ENCODE assay signal across 22 cellular contexts in genomic region chr13:31476753-31477152, GRCh38.
DNase-seq lines count a peak whose midpoint lies in the region; ATAC-seq, FAIRE-seq and TF ChIP-seq lines count a peak whose summit lies in the region.
"Had no signal": no experiment of that assay in that cellular context is flagged by ENCODE, and none has a peak within 500 bp of the region (broad histone marks: within the 10 kb centered on the region; RNA-seq: fewer than 3 reads in every experiment).

No MANE protein-coding gene starts in this region.

- no peak for FAIRE-seq in urothelium cell line (lab: Jason Lieb, UNC)
- FAIRE-seq: A204.1, kidney had no signal

- H3K9me3 ChIP-seq in SK-N-SH (no peaks in the 10 kb centered on the region), mesenchymal stem cell (ENCODE audit: control insufficient read depth, low read length) (no peaks in the 10 kb centered on the region)

- CTCF ChIA-PET in SK-N-SH (lab: Yijun Ruan, JAX) = interaction anchor here (0.5 to 1.4 kb wide), 6 partner anchors 8 to 259 kb away, joined by 3 to 4 read pairs (median 3); no protein-coding TSS in a partner anchor

- H2AFZ ChIP-seq in SK-N-SH (ENCODE audit: low read depth) (no peak overlapping the region), mesenchymal stem cell (ENCODE audit: low read depth, low read length) (no peak overlapping the region)
- H2AFZ ChIP-seq: PC-9 had no signal

- no peak overlapping the region for H3K4me3 ChIP-seq in SK-N-SH (ENCODE audit: low read depth in 2 of 2, low read length in 1 of 2)
- H3K4me3 ChIP-seq in cardiac fibroblast (replicated peaks in 1 of 2; ENCODE audit: low read depth in 2 of 2, low read length in 2 of 2) = no peak overlapping the region
- H3K4me3 ChIP-seq in mesenchymal stem cell (ENCODE audit: insufficient read depth in 1 of 2, low read depth in 1 of 2, low read length in 2 of 2) = no peak overlapping the region
- H3K4me3 ChIP-seq: PC-9 had no signal

- H3K9me2 ChIP-seq in SK-N-SH = no peaks in the 10 kb centered on the region

- ATAC-seq in SK-N-SH treated with all-trans-retinoic acid at 6 μM for 48 hours = no peak
- ATAC-seq: foreskin keratinocyte; naive thymus-derived CD4-positive, alpha-beta T cell had no signal

- H3K23ac ChIP-seq in mesenchymal stem cell (ENCODE audit: low read length in 2 of 2) = no peak overlapping the region

- no peak for TF ChIP-seq RAD21 in SK-N-SH (IDR thresholded peaks at IDR 0.05; ENCODE audit: low read length)

- no peak overlapping the region for H2BK12ac ChIP-seq in mesenchymal stem cell (ENCODE audit: low read length in 2 of 2)

- no peak overlapping the region for H3K18ac ChIP-seq in mesenchymal stem cell (ENCODE audit: low read depth in 1 of 2, low read length in 2 of 2)

- H3K14ac ChIP-seq in mesenchymal stem cell (ENCODE audit: low read length in 2 of 2) = no peak overlapping the region

- H2BK15ac ChIP-seq in mesenchymal stem cell (ENCODE audit: low read depth, poor library complexity, severe bottlenecking) = no peak overlapping the region

- no peak overlapping the region for H2BK120ac ChIP-seq in mesenchymal stem cell (ENCODE audit: low read depth, low read length)

- H3K4me2 ChIP-seq in SK-N-SH (no peak overlapping the region), mesenchymal stem cell (ENCODE audit: low read length, poor library complexity, severe bottlenecking) (no peak overlapping the region)
- H3K4me2 ChIP-seq: KMS-11, PC-9 had no signal

- H3K4me1 ChIP-seq in SK-N-SH (ENCODE audit: control insufficient read depth in 1 of 2, insufficient read depth in 2 of 2, low read depth in 1 of 2, low read length in 1 of 2) (no peaks in the 10 kb centered on the region; a peak in 2 of 4 replicates), mesenchymal stem cell (ENCODE audit: control insufficient read depth, insufficient read depth, low read depth, low read length) (no peaks in the 10 kb centered on the region)
- H3K4me1 ChIP-seq: foreskin keratinocyte had no signal

- no peak overlapping the region for H2AK5ac ChIP-seq in mesenchymal stem cell (ENCODE audit: low read length, severe bottlenecking)

- H3K79me2 ChIP-seq in SK-N-SH (ENCODE audit: insufficient read depth) = no peaks in the 10 kb centered on the region

- no peaks in the 10 kb centered on the region for H3K79me1 ChIP-seq in mesenchymal stem cell (replicated peaks; ENCODE audit: low read length, poor library complexity, severe bottlenecking)

- no peak overlapping the region for H3K4ac ChIP-seq in mesenchymal stem cell (ENCODE audit: low read depth in 1 of 2, low read length in 2 of 2)

- no peak overlapping the region for H4K91ac ChIP-seq in mesenchymal stem cell (ENCODE audit: low read length)

- H3K36me3 ChIP-seq in SK-N-SH (replicated peaks in 1 of 2; ENCODE audit: control insufficient read depth in 1 of 2, insufficient read depth in 2 of 2, low read length in 1 of 2) (no peaks in the 10 kb centered on the region), mesenchymal stem cell (ENCODE audit: control insufficient read depth in 1 of 2, insufficient read depth in 2 of 2, low read depth in 1 of 2, low read length in 2 of 2) (no peaks in the 10 kb centered on the region)
- H3K36me3 ChIP-seq: WERI-Rb-1 had no signal

- peak; percentile 13; the same call in 1 of the 2 replicates for TF ChIP-seq CTCF in SK-N-SH (IDR thresholded peaks at IDR 0.05)
- peak; percentile 13 for TF ChIP-seq CTCF in cardiac fibroblast (IDR thresholded peaks at IDR 0.05; ENCODE audit: low read depth, low read length)
- no peak for TF ChIP-seq CTCF in GM20000 (IDR thresholded peaks at IDR 0.05; ENCODE audit: extremely low read depth, missing control alignments)

- H3K9ac ChIP-seq in SK-N-SH (no peak overlapping the region), mesenchymal stem cell (ENCODE audit: low read length) (peak overlapping the region; percentile 73)
- H3K9ac ChIP-seq: KMS-11 had no signal

- H3K27ac ChIP-seq in SK-N-SH (ENCODE audit: low read depth in 2 of 2, low read length in 1 of 2) (no peak overlapping the region), mesenchymal stem cell (ENCODE audit: low read length, poor library complexity, severe bottlenecking) (no peak overlapping the region)
- H3K27ac ChIP-seq: foreskin keratinocyte, KMS-11, PC-9, WERI-Rb-1 had no signal

- no peak for TF ChIP-seq EP300 in SK-N-SH (IDR thresholded peaks at IDR 0.05; ENCODE audit: borderline replicate concordance in 1 of 2, low read depth in 1 of 2, low read length in 1 of 2)

- DNase-seq in SK-N-SH (no peak), cardiac fibroblast (ENCODE audit: low read depth in 2 of 2) (peak; percentile 18 to 62), mesenchymal stem cell (peak; percentile 1), AG08395 (ENCODE audit: low spot score) (no peak), GM19240 (ENCODE audit: insufficient read length, low spot score) (no peak), urothelium cell line (ENCODE audit: low spot score) (no peak), GM20000 (ENCODE audit: low spot score) (no peak)
- DNase-seq: activated CD4-positive, alpha-beta memory T cell treated with anti-CD3 and anti-CD28 coated beads for 36 hours; activated naive CD4-positive, alpha-beta T cell treated with Interleukin-2 at 50 U/mL for 16 hours; activated T-cell treated with anti-CD3 and anti-CD28 coated beads, Interleukin-2, amount 50 U/mL, for 1 hour; CD4-positive, CD25-positive, alpha-beta regulatory T cell; cerebellar nuclear complex; foreskin keratinocyte; kidney; naive thymus-derived CD4-positive, alpha-beta T cell; NCI-H1105 treated with DMSO at 0.1 percent for 48 hours; PC-9; T-helper 2 cell; WERI-Rb-1 had no signal

- no peak overlapping the region for H4K8ac ChIP-seq in mesenchymal stem cell (ENCODE audit: low read length)

- POLR2A ChIA-PET in SK-N-SH (lab: Yijun Ruan, JAX) = no interaction called here

- H4K20me1 ChIP-seq in SK-N-SH (ENCODE audit: insufficient read depth) = no peaks in the 10 kb centered on the region

- no peak overlapping the region for H2BK5ac ChIP-seq in mesenchymal stem cell (ENCODE audit: low read depth, low read length, poor library complexity, severe bottlenecking)

- H3F3A ChIP-seq in SK-N-SH (replicated peaks; ENCODE audit: insufficient read depth) = no peaks in the 10 kb centered on the region

- H3K27me3 ChIP-seq in SK-N-SH (ENCODE audit: insufficient read depth) (no peaks in the 10 kb centered on the region), mesenchymal stem cell (ENCODE audit: control insufficient read depth in 1 of 2, insufficient read depth in 1 of 2, low read length in 2 of 2) (no peaks in the 10 kb centered on the region)
- H3K27me3 ChIP-seq: foreskin keratinocyte had no signal

- 21% methylated on average over 2 of the region's 2 CpGs for WGBS in SK-N-SH (ENCODE audit: low lambda C conversion rate)
- 64% methylated on average over 2 of the region's 2 CpGs for WGBS in mesenchymal stem cell

TF ChIP-seq in SK-N-SH, 30 proteins besides CTCF, POLR2A, EP300 and RAD21 (continues in another document):
- no peak for TF ChIP-seq MEF2A (IDR thresholded peaks at IDR 0.05; ENCODE audit: borderline replicate concordance, low read depth)
- TF ChIP-seq USF2 (IDR thresholded peaks at IDR 0.05; ENCODE audit: borderline replicate concordance, low read depth, low read length) = no peak
- no peak for TF ChIP-seq ZBTB33 (IDR thresholded peaks at IDR 0.05; ENCODE audit: borderline replicate concordance, low read depth)

TF ChIP-seq in SK-N-SH treated with all-trans-retinoic acid at 6 μM for 48 hours, 23 proteins besides CTCF, POLR2A, EP300 and RAD21:
- TF ChIP-seq BACH2 (CRISPR knock-in tag; IDR thresholded peaks at IDR 0.05; ENCODE audit: borderline replicate concordance) (no peak), ARNTL (CRISPR knock-in tag; IDR thresholded peaks at IDR 0.05; ENCODE audit: borderline replicate concordance, low read depth) (no peak)

Comparison
In these comparisons a context has a peak if more than half of its experiments do, and no peak if none do; other contexts are left out.
1. DNase-seq: peak in cardiac fibroblast (2 of 2) and mesenchymal stem cell (single experiment); none in SK-N-SH (single experiment), AG08395 (single experiment), GM19240 (single experiment), urothelium cell line (single experiment) and GM20000 (single experiment).